Comparison of ENCODE assay signal across 32 cellular contexts in genomic region chr10:8418631-8419030, GRCh38.
DNase-seq lines count a peak whose midpoint lies in the region; ATAC-seq, FAIRE-seq and TF ChIP-seq lines count a peak whose summit lies in the region.
"Had no signal": no experiment of that assay in that cellular context is flagged by ENCODE, and none has a peak within 500 bp of the region (broad histone marks: within the 10 kb centered on the region; RNA-seq: fewer than 3 reads in every experiment).

No MANE protein-coding gene starts in this region.

- H3K4me1 ChIP-seq in GM23248 (ENCODE audit: insufficient read depth) (no peaks in the 10 kb centered on the region), astrocyte (ENCODE audit: insufficient read depth, low read length) (no peaks in the 10 kb centered on the region)
- H3K4me1 ChIP-seq: sigmoid colon, suprapubic skin had no signal

- no peaks in the 10 kb centered on the region for H3K36me3 Mint-ChIP-seq in astrocyte (ENCODE audit: low read depth, unreplicated experiment)
- peaks cover 0 to 7% (median 0%) of the 10 kb centered on the region in 3 donors for H3K36me3 Mint-ChIP-seq in immature natural killer cell
- H3K36me3 Mint-ChIP-seq: activated naive CD4-positive, alpha-beta T cell treated with anti-CD3 and anti-CD28 coated beads, Interleukin-2, amount 10 ng/mL, durations not matched to agents 7 days and 5 days; WTC11 had no signal

- no peaks in the 10 kb centered on the region for H3K27me3 ChIP-seq in BJ (ENCODE audit: control insufficient read depth, insufficient read depth, low read length)
- no peaks in the 10 kb centered on the region for H3K27me3 ChIP-seq in GM23248 (replicated peaks; ENCODE audit: insufficient read depth)
- no peaks in the 10 kb centered on the region for H3K27me3 ChIP-seq in astrocyte (ENCODE audit: insufficient read depth, low read length)
- H3K27me3 ChIP-seq: neutrophil, sigmoid colon, suprapubic skin had no signal

- H3K9me3 Mint-ChIP-seq in astrocyte (ENCODE audit: unreplicated experiment) (peaks cover 5% of the 10 kb centered on the region), immature natural killer cell (peaks cover 0 to 3% (median 0%) of the 10 kb centered on the region in 6 donors)
- H3K9me3 Mint-ChIP-seq: WTC11 had no signal

- H4K20me1 ChIP-seq in GM23248 (ENCODE audit: insufficient read depth) = no peaks in the 10 kb centered on the region
- no peaks in the 10 kb centered on the region for H4K20me1 ChIP-seq in astrocyte (ENCODE audit: insufficient read depth, low read length)

- FAIRE-seq in astrocyte (lab: Jason Lieb, UNC) = no peak
- FAIRE-seq: endothelial cell of umbilical vein, GM12892 had no signal

- H3K9me2 ChIP-seq in GM23248 (ENCODE audit: insufficient read depth) = no peaks in the 10 kb centered on the region

- H3K9ac ChIP-seq in GM23248 (no peak overlapping the region), astrocyte (ENCODE audit: low read length) (no peak overlapping the region)

- H3K4me3 Mint-ChIP-seq in astrocyte (ENCODE audit: unreplicated experiment) = no peak overlapping the region
- H3K4me3 Mint-ChIP-seq in immature natural killer cell = no peak overlapping the region
- H3K4me3 Mint-ChIP-seq: activated naive CD4-positive, alpha-beta T cell treated with anti-CD3 and anti-CD28 coated beads, Interleukin-2, amount 10 ng/mL, durations not matched to agents 7 days and 5 days; H9; WTC11 had no signal

- DNase-seq in BJ (ENCODE audit: low read depth) (peak; percentile 82), GM23248 (peak; percentile 11), astrocyte (ENCODE audit: low read depth) (peak; percentile 98), immature natural killer cell (no peak), Ammon's horn (ENCODE audit: low spot score) (no peak), omental fat pad (ENCODE audit: low spot score) (no peak)
- DNase-seq: activated CD4-positive, alpha-beta T cell treated with anti-CD3 and anti-CD28 coated beads, Interleukin-2, amount 50 U/mL, for 4 hours; activated naive CD4-positive, alpha-beta T cell treated with anti-CD3 and anti-CD28 coated beads, Interleukin-2, amount 10 ng/mL, durations not matched to agents 7 days and 5 days; activated T-cell treated with anti-CD3 and anti-CD28 coated beads, Interleukin-2, amount 50 U/mL, for 72 hours; amniotic stem cell; central memory CD4-positive, alpha-beta T cell; foreskin fibroblast; H9; head of caudate nucleus; KBM-7; MM.1S; NCI-H1417 treated with DMSO at 0.1 percent for 48 hours; NCI-H2081 treated with DMSO at 0.1 percent for 48 hours; NCI-H226; NCI-H69; SHP77; sigmoid colon; stimulated activated CD4-positive, alpha-beta T cell treated with anti-CD3 and anti-CD28 coated beads, Interleukin-15, amount 100 ng/mL, for 24 hours; stimulated activated naive CD4-positive, alpha-beta T cell had no signal

- CTCF ChIA-PET in BJ (lab: Yijun Ruan, JAX) = no interaction called here

- whole genome bisulfite sequencing in GM23248 (ENCODE audit: low coverage in 1 of 2, low lambda C conversion rate in 2 of 2, missing lambda C conversion rate in 2 of 2), 2 experiments = 39 to 52% methylated on average over 4 of the region's 4 CpGs

- H3K4me1 Mint-ChIP-seq in astrocyte (ENCODE audit: low read depth, unreplicated experiment) (peaks cover 26% of the 10 kb centered on the region), immature natural killer cell (peaks cover 34 to 38% of the 10 kb centered on the region in 2 donors)
- H3K4me1 Mint-ChIP-seq: H9, WTC11 had no signal

- no peaks in the 10 kb centered on the region for H3K9me3 ChIP-seq in GM23248 (ENCODE audit: low read depth)
- no peaks in the 10 kb centered on the region for H3K9me3 ChIP-seq in astrocyte (ENCODE audit: insufficient read depth, low read depth, low read length)
- H3K9me3 ChIP-seq: neutrophil, suprapubic skin had no signal

- H3F3A ChIP-seq in GM23248 (ENCODE audit: insufficient read depth) = no peaks in the 10 kb centered on the region

- H3K4me2 ChIP-seq in GM23248 (ENCODE audit: unreplicated experiment) (no peak overlapping the region), astrocyte (ENCODE audit: low read length) (peak overlapping the region; percentile 18)

- H3K27ac Mint-ChIP-seq in astrocyte (ENCODE audit: unreplicated experiment) (peak overlapping the region; percentile 86), immature natural killer cell (peak overlapping the region in 5 of 6 donors; percentile 13 to 91 (median 77))
- H3K27ac Mint-ChIP-seq: activated naive CD4-positive, alpha-beta T cell treated with anti-CD3 and anti-CD28 coated beads, Interleukin-2, amount 10 ng/mL, durations not matched to agents 7 days and 5 days; activated T-cell treated with anti-CD3 and anti-CD28 coated beads, Interleukin-2, amount 50 U/mL, for 72 hours; progenitor cell of endocrine pancreas; WTC11 had no signal

- H3K79me2 ChIP-seq in GM23248 (ENCODE audit: insufficient read depth) (no peaks in the 10 kb centered on the region), astrocyte (ENCODE audit: insufficient read depth, low read length) (no peaks in the 10 kb centered on the region)

- in situ Hi-C loops in GM23248 (cut with MboI) = no loop called here

- no peaks in the 10 kb centered on the region for H3K36me3 ChIP-seq in BJ (ENCODE audit: control insufficient read depth, insufficient read depth, low read length)
- H3K36me3 ChIP-seq in GM23248 (ENCODE audit: low read depth) = no peaks in the 10 kb centered on the region
- H3K36me3 ChIP-seq in astrocyte (ENCODE audit: insufficient read depth, low read length) = no peaks in the 10 kb centered on the region
- H3K36me3 ChIP-seq: neutrophil, sigmoid colon, suprapubic skin had no signal

- POLR2A ChIA-PET in BJ (lab: Charles Lee) = no interaction called here

- no peak overlapping the region for H2AFZ ChIP-seq in GM23248
- no peak overlapping the region for H2AFZ ChIP-seq in astrocyte (ENCODE audit: low read depth, low read length)

- H3K27me3 Mint-ChIP-seq in astrocyte (ENCODE audit: low read depth, unreplicated experiment) (no peaks in the 10 kb centered on the region), immature natural killer cell (ENCODE audit: low read depth in 3 of 3) (peaks cover 0 to 9% (median 3%) of the 10 kb centered on the region in 3 donors)

- ATAC-seq in HG03196 (IDR thresholded peaks at IDR 0.05; ENCODE audit: unreplicated experiment) (no peak), GM18858 (IDR thresholded peaks at IDR 0.05; ENCODE audit: unreplicated experiment) (no peak), omental fat pad (ENCODE audit: low FRiP score) (no peak)
- ATAC-seq: activated T-cell treated with anti-CD3 and anti-CD28 coated beads, Interleukin-2, amount 50 U/mL, for 72 hours; WTC11 had no signal

- H3K4me3 ChIP-seq in BJ (ENCODE audit: low read depth, low read length) (no peak overlapping the region), GM23248 (no peak overlapping the region), astrocyte (ENCODE audit: insufficient read depth, low read depth, low read length) (no peak overlapping the region)
- H3K4me3 ChIP-seq: sigmoid colon, suprapubic skin had no signal

- TF ChIP-seq CTCF in BJ (IDR thresholded peaks at IDR 0.05; ENCODE audit: insufficient read depth, low read depth, low read length) (no peak), astrocyte (IDR thresholded peaks at IDR 0.05; ENCODE audit: insufficient read depth, low read depth, low read length) (no peak), omental fat pad (IDR thresholded peaks at IDR 0.05) (no peak)

- H3K27ac ChIP-seq in GM23248 = no peak overlapping the region
- H3K27ac ChIP-seq in astrocyte (ENCODE audit: low read depth, low read length) = peak overlapping the region; percentile 30
- H3K27ac ChIP-seq: neutrophil, sigmoid colon, suprapubic skin had no signal

Comparison
In these comparisons a context has a peak if more than half of its experiments do, and no peak if none do; other contexts are left out.
1. DNase-seq: peak in BJ (single experiment), GM23248 (single experiment) and astrocyte (single experiment); none in immature natural killer cell (0 of 3), Ammon's horn (single experiment) and omental fat pad (single experiment).